In the genomic region with DNA sequence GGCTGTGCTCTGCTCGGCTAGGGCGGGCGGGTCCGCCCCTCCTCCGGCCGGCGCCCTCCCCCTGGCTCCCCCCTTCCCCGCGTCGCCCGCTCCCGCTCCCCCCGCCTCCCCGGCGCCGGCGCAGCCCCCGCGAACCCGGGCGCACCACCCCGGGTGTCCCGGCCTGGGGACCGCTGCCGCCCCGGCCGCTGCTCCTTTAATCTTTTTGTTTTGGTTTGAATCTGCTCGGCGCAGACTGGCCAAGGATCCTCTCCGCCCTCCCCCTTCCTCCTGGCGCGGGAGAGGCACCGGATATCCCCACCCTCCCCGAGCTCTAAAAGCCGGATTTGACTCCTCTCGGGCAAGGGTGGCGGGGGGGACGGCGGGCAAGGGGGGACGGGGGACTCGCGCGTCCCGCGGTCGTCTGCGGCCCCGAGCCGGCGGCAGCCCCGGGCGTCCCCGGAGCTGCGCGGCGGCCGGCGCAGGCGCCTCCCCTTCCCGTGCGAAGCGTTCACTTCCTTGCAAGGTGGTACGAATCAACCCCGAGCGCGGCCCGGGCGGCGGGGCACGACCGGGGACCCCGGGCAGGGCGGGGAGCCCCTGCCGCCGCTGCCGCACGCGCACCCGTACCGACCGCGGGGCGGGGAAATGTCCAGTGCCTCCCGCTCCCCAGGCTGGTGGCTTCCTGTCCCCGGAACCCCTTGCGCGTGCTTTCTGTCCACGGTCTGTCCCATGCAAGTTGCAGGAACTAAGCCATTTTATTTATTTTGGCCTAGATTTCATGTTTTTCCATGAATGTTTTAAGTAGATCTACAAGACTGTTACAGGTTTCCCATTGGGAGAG, we compare ENCODE assay signal across 8 cellular contexts. TPM values are rescaled to one million over a fixed set of nuclear protein-coding genes. Genes with fewer than 3 reads are reported as not detected.
DNase-seq lines count a peak whose midpoint lies in the region; ATAC-seq and TF ChIP-seq lines count a peak whose summit lies in the region.

PTGR3 (minus strand) TSS at position 11 of the 823 bp plus-strand sequence. CDS start 81 bp downstream, outside the sequence.

- peak; percentile 58 for DNase-seq in NCI-H1694 (lab: John Stamatoyannopoulos, UW)
- DNase-seq in left ventricle myocardium inferior = peak; percentile 89
- DNase-seq in psoas muscle = peak; percentile 90 to 94
- DNase-seq in NCI-H187 treated with DMSO at 0.1 percent for 48 hours (lab: John Stamatoyannopoulos, UW) = no peak

- no peaks in the 10 kb centered on the region for H3K36me3 ChIP-seq in left ventricle myocardium inferior
- H3K36me3 ChIP-seq in psoas muscle (ENCODE audit: insufficient read depth in 1 of 2, low read depth in 1 of 2) = no peaks in the 10 kb centered on the region

- H3K4me3 ChIP-seq in left ventricle myocardium inferior (peak within 1 kb of the TSS; percentile 85), psoas muscle (peak within 1 kb of the TSS; percentile 87)

- H3K9me3 ChIP-seq in left ventricle myocardium inferior (replicated peaks) (no peaks in the 10 kb centered on the region), psoas muscle (no peaks in the 10 kb centered on the region)

- TF ChIP-seq CTCF in left ventricle myocardium inferior (IDR thresholded peaks at IDR 0.05; ENCODE audit: borderline replicate concordance) (no peak), psoas muscle (IDR thresholded peaks at IDR 0.05) (no peak)

- H3K4me1 ChIP-seq in left ventricle myocardium inferior = peaks cover 86% of the 10 kb centered on the region
- peaks cover 45% of the 10 kb centered on the region for H3K4me1 ChIP-seq in psoas muscle

- no peaks in the 10 kb centered on the region for H3K27me3 ChIP-seq in left ventricle myocardium inferior (ENCODE audit: low read depth)
- H3K27me3 ChIP-seq in psoas muscle (ENCODE audit: insufficient read depth in 3 of 3, low read length in 2 of 3) = no peaks in the 10 kb centered on the region

- ATAC-seq in GM18502 (IDR thresholded peaks at IDR 0.05; ENCODE audit: poor library complexity, unreplicated experiment) (peak; percentile 50), HG02870 (IDR thresholded peaks at IDR 0.05; ENCODE audit: unreplicated experiment) (peak; percentile 38), psoas muscle (peak; percentile 45 to 75 (median 63))

- intact Hi-C loops in T-helper 2 cell treated with Interferon-gamma antibody and Interleukin-4, amounts not matched to agents 100 ng/mL and 5 ng/mL, for 36 hours (cut with micrococcal nuclease) = loop anchor here (1.0 to 5.0 kb wide), 5 partner anchors 138 to 1283 kb away; partner anchors contain the start of gene TIMM21
- intact Hi-C loops in left ventricle myocardium inferior (cut with micrococcal nuclease) = no loop called here
- intact Hi-C loops in psoas muscle (cut with DNase I) = loop anchor here in 1 of 2 donors (5.0 kb wide), 1 partner anchor 38 kb away; no protein-coding TSS in a partner anchor

- peak within 1 kb of the TSS; percentile 83 for H3K27ac ChIP-seq in angular gyrus (ENCODE audit: low read depth, low read length)
- H3K27ac ChIP-seq in left ventricle myocardium inferior (replicated peaks) = peak within 1 kb of the TSS; percentile 99
- H3K27ac ChIP-seq in psoas muscle = peak within 1 kb of the TSS; percentile 99

- WGBS in psoas muscle, 3 donors = 0 to 1% (median 0%) methylated on average over 59 to 88 of the region's 88 CpGs

RNA-seq across cellular contexts. Expression of gene PTGR3, which starts in this region (rescaled TPM):
- 20.0 and 25.4 TPM in 2 replicates for total RNA-seq in T-helper 2 cell treated with Interferon-gamma antibody and Interleukin-4, amounts not matched to agents 100 ng/mL and 5 ng/mL, for 36 hours
- total RNA-seq in left ventricle myocardium inferior (77.3 TPM), psoas muscle (10 to 100 TPM; 29.0 to 66.4 (median 52.8) TPM)
- polyA plus RNA-seq in psoas muscle = 10 to 100 TPM; 20.6 to 31.7 (median 23.6) TPM
